Comparison of ENCODE assay signal across 12 cellular contexts in the genomic region with DNA sequence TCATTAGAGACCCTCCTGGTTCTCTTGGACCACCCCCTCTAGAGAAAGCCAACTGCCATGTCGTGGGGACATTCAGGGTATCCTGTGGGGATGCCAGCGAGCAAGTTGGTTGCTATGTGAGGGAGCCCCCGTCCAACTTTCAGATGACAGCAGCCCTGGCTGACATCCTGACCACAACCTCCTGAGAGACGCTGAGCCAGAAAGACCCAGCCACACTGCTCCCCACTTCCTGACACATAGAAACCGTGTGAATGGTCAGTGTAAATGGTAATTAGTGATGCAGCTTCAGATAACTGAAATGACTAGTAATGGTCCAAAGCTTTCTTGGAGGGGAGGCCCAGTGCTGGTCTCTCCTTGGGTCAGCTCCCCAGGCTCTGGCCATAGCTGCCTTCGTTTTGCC. TPM values are rescaled to one million over a fixed set of nuclear protein-coding genes. Genes with fewer than 3 reads are reported as not detected.
DNase-seq lines count a peak whose midpoint lies in the region; ATAC-seq and TF ChIP-seq lines count a peak whose summit lies in the region.
"Had no signal": no experiment of that assay in that cellular context is flagged by ENCODE, and none has a peak within 500 bp of the region (broad histone marks: within the 10 kb centered on the region; RNA-seq: fewer than 3 reads in every experiment).

No MANE protein-coding gene starts in this region.

- H3K27ac Mint-ChIP-seq in activated CD8-positive, alpha-beta T cell treated with anti-CD3 and anti-CD28 coated beads for 36 hours: no peak overlapping the region
- H3K27ac Mint-ChIP-seq: activated CD4-positive, alpha-beta T cell treated with anti-CD3 and anti-CD28 coated beads, Interleukin-2, amount 10 ng/mL, durations not matched to agents 7 days and 5 days had no signal

- intact Hi-C loops in activated CD8-positive, alpha-beta T cell treated with anti-CD3 and anti-CD28 coated beads for 36 hours (cut with micrococcal nuclease): no loop called here

- H3K27me3 Mint-ChIP-seq in activated CD8-positive, alpha-beta T cell treated with anti-CD3 and anti-CD28 coated beads for 36 hours: peaks cover 9% of the 10 kb centered on the region

- POLR2A ChIA-PET in GM10248 (lab: Yijun Ruan, JAX): no interaction called here
- POLR2A ChIA-PET in activated CD8-positive, alpha-beta T cell treated with anti-CD3 and anti-CD28 coated beads for 36 hours (lab: Charles Lee): no interaction called here

- H3K4me1 Mint-ChIP-seq in activated CD8-positive, alpha-beta T cell treated with anti-CD3 and anti-CD28 coated beads for 36 hours (ENCODE audit: low read depth): peaks cover 6% of the 10 kb centered on the region

- no peak overlapping the region for H3K4me3 Mint-ChIP-seq in activated CD8-positive, alpha-beta T cell treated with anti-CD3 and anti-CD28 coated beads for 36 hours
- H3K4me3 Mint-ChIP-seq: activated CD4-positive, alpha-beta T cell treated with anti-CD3 and anti-CD28 coated beads, Interleukin-2, amount 10 ng/mL, durations not matched to agents 7 days and 5 days had no signal

- no peaks in the 10 kb centered on the region for H3K36me3 Mint-ChIP-seq in activated CD8-positive, alpha-beta T cell treated with anti-CD3 and anti-CD28 coated beads for 36 hours (ENCODE audit: low read depth)

- CTCF ChIA-PET in GM10248 (lab: Yijun Ruan, JAX): interaction anchor here (1.6 to 3.2 kb wide), 2 partner anchors 23 to 48 kb away, joined by 4 to 17 read pairs; no protein-coding TSS in a partner anchor
- CTCF ChIA-PET in activated CD8-positive, alpha-beta T cell treated with anti-CD3 and anti-CD28 coated beads for 36 hours (lab: Charles Lee): no interaction called here

- DNase-seq in GM10248 (ENCODE audit: extremely low spot score) (peak; percentile 28), ureter (ENCODE audit: low spot score) (no peak), GF-D8 (lab: John Stamatoyannopoulos, UW) (no peak), T-helper 1 cell (no peak)
- no peak for DNase-seq in activated CD8-positive, alpha-beta T cell treated with anti-CD3 and anti-CD28 coated beads for 36 hours
- DNase-seq: activated CD4-positive, alpha-beta T cell treated with anti-CD3 and anti-CD28 coated beads, Interleukin-2, amount 10 ng/mL, durations not matched to agents 7 days and 5 days; activated naive CD4-positive, alpha-beta T cell treated with anti-CD3 and anti-CD28 coated beads, Interleukin-2, amount 50 U/mL, for 16 hours; NCI-H1105; testis had no signal

- H3K9me3 Mint-ChIP-seq in activated CD8-positive, alpha-beta T cell treated with anti-CD3 and anti-CD28 coated beads for 36 hours: no peaks in the 10 kb centered on the region
- H3K9me3 Mint-ChIP-seq: activated CD4-positive, alpha-beta T cell treated with anti-CD3 and anti-CD28 coated beads, Interleukin-2, amount 10 ng/mL, durations not matched to agents 7 days and 5 days had no signal

- ATAC-seq in GM19324 (IDR thresholded peaks at IDR 0.05; ENCODE audit: low FRiP score, unreplicated experiment) (peak; percentile 39), HG03097 (IDR thresholded peaks at IDR 0.05; ENCODE audit: low FRiP score, unreplicated experiment) (peak; percentile 64), GM21825 (IDR thresholded peaks at IDR 0.05; ENCODE audit: unreplicated experiment) (no peak)
- ATAC-seq in activated CD8-positive, alpha-beta T cell treated with anti-CD3 and anti-CD28 coated beads for 36 hours: peak; percentile 39

- no peak for TF ChIP-seq CTCF in GM10248 (IDR thresholded peaks at IDR 0.05; ENCODE audit: control extremely low read depth, extremely low read depth, low read depth, missing control alignments)
- no peak for TF ChIP-seq CTCF in activated CD8-positive, alpha-beta T cell treated with anti-CD3 and anti-CD28 coated beads for 36 hours (IDR thresholded peaks at IDR 0.05)

RNA-seq across cellular contexts. Expression of gene CLCN4, which starts 10.8 kb away (rescaled TPM):
- not detected for total RNA-seq in activated CD8-positive, alpha-beta T cell treated with anti-CD3 and anti-CD28 coated beads for 36 hours
- 2.2 TPM for total RNA-seq in ureter
- total RNA-seq: activated CD4-positive, alpha-beta T cell treated with anti-CD3 and anti-CD28 coated beads, Interleukin-2, amount 10 ng/mL, durations not matched to agents 7 days and 5 days had no signal
